Comparison of ENCODE assay signal across 19 cellular contexts in the genomic region with DNA sequence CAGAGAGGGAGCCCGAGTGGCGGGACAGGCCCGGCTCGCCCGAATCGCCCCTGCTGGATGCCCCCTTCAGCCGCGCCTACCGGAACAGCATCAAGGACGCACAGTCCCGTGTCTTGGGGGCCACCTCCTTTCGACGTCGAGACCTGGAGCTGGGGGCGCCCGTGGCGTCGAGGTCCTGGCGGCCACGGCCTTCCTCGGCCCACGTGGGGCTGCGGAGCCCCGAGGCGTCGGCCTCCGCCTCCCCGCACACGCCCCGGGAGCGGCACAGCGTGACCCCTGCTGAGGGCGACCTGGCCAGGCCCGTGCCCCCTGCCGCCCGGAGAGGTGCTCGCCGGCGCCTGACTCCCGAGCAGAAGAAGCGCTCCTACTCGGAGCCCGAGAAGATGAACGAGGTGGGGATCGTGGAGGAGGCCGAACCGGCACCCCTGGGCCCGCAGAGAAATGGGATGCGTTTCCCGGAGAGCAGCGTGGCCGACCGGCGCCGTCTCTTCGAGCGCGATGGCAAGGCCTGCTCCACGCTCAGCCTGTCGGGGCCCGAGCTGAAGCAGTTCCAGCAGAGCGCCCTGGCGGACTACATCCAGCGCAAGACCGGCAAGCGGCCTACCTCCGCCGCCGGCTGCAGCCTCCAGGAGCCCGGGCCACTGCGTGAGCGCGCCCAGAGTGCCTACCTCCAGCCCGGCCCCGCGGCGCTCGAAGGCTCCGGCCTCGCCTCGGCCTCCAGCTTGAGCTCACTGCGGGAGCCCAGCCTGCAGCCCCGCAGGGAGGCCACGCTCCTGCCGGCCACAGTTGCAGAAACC.
"Had no signal": no experiment of that assay in that cellular context is flagged by ENCODE, and none has a peak within 500 bp of the region (broad histone marks: within the 10 kb centered on the region; RNA-seq: fewer than 3 reads in every experiment).

No MANE protein-coding gene starts in this region.

- DNase-seq: activated CD4-positive, alpha-beta T cell treated with anti-CD3 and anti-CD28 coated beads for 1 hour; activated CD4-positive, alpha-beta T cell treated with anti-CD3 and anti-CD28 coated beads, Interleukin-2, amount 50 U/mL, for 4 hours; amniotic stem cell; body of pancreas; endodermal cell; kidney; left ventricle myocardium superior; naive B cell; stimulated activated CD4-positive, alpha-beta T cell treated with anti-CD3 and anti-CD28 coated beads, Interleukin-15, amount 100 ng/mL, for 24 hours; stimulated activated CD4-positive, alpha-beta T cell treated with anti-CD3 and anti-CD28 coated beads, Interleukin-2, amount 100 ng/mL, for 48 hours; thyroid gland had no signal

- H3K27me3 Mint-ChIP-seq: activated naive CD8-positive, alpha-beta T cell; progenitor cell of endocrine pancreas had no signal

- H3K36me3 ChIP-seq: thyroid gland, vagina had no signal

- H3K27me3 ChIP-seq: body of pancreas, heart left ventricle, right atrium auricular region, thyroid gland, vagina had no signal

- H3K27ac ChIP-seq: body of pancreas, epithelial cell of prostate, right atrium auricular region, skin epidermis, thyroid gland, vagina had no signal

- H3K9me3 ChIP-seq: body of pancreas, heart left ventricle, right atrium auricular region, thyroid gland, vagina had no signal

- H3K4me3 Mint-ChIP-seq: activated naive CD8-positive, alpha-beta T cell; endodermal cell; naive B cell; neural crest cell had no signal

- H3K27ac Mint-ChIP-seq: activated naive CD8-positive, alpha-beta T cell had no signal

- H3K4me1 Mint-ChIP-seq: endodermal cell, naive B cell had no signal

- ATAC-seq: body of pancreas, heart left ventricle, left ventricle myocardium superior had no signal

- H3K4me3 ChIP-seq: body of pancreas, heart left ventricle, right atrium auricular region, skin epidermis, thyroid gland, vagina had no signal

- H3K9me3 Mint-ChIP-seq: endodermal cell, naive B cell, neural crest cell had no signal
